Comparison of ENCODE assay signal across 10 cellular contexts in genomic region chr10:116627386-116627933, GRCh38. TPM values are rescaled to one million over a fixed set of nuclear protein-coding genes. Genes with fewer than 3 reads are reported as not detected.
DNase-seq lines count a peak whose midpoint lies in the region; ATAC-seq, FAIRE-seq and TF ChIP-seq lines count a peak whose summit lies in the region.
"Had no signal": no experiment of that assay in that cellular context is flagged by ENCODE, and none has a peak within 500 bp of the region (broad histone marks: within the 10 kb centered on the region; RNA-seq: fewer than 3 reads in every experiment).

No MANE protein-coding gene starts in this region.

- no peaks in the 10 kb centered on the region for H3K9me3 Mint-ChIP-seq in HFFc6
- H3K9me3 Mint-ChIP-seq: activated CD4-positive, alpha-beta T cell treated with anti-CD3 and anti-CD28 coated beads, Interleukin-2, amount 10 ng/mL, durations not matched to agents 7 days and 5 days had no signal

- TF ChIP-seq POLR2A in suprapubic skin (IDR thresholded peaks at IDR 0.05), result no peak

- TF ChIP-seq CTCF in HFFc6 (IDR thresholded peaks at IDR 0.05), result peak; percentile 72
- peak; percentile 17 for TF ChIP-seq CTCF in brain microvascular endothelial cell (IDR thresholded peaks at IDR 0.05; ENCODE audit: low read depth, low read length, missing control alignments)
- TF ChIP-seq CTCF in keratinocyte (optimal IDR thresholded peaks at IDR 0.05 in 1 of 3, IDR thresholded peaks at IDR 0.05 in 1 of 3, conservative IDR thresholded peaks at IDR 0.05 in 1 of 3; ENCODE audit: extremely low read depth in 1 of 3, insufficient read depth in 2 of 3, low read length in 3 of 3), result peak in 2 of 3 experiments; percentile 67 to 71
- TF ChIP-seq CTCF in suprapubic skin (IDR thresholded peaks at IDR 0.05), result no peak

- DNase-seq in HFFc6 (no peak), brain microvascular endothelial cell (no peak), keratinocyte (ENCODE audit: low read depth, low spot score) (no peak), suprapubic skin (ENCODE audit: low spot score in 2 of 2) (no peak), NCI-H1105 (lab: John Stamatoyannopoulos, UW) (no peak), NCI-H1092 (lab: John Stamatoyannopoulos, UW) (no peak)
- DNase-seq: activated CD4-positive, alpha-beta T cell treated with anti-CD3 and anti-CD28 coated beads, Interleukin-2, amount 10 ng/mL, durations not matched to agents 7 days and 5 days; Karpas-422 had no signal

- no peaks in the 10 kb centered on the region for H3K4me1 Mint-ChIP-seq in HFFc6 (ENCODE audit: low read depth)
- H3K4me1 Mint-ChIP-seq: activated CD4-positive, alpha-beta T cell treated with anti-CD3 and anti-CD28 coated beads, Interleukin-2, amount 10 ng/mL, durations not matched to agents 7 days and 5 days had no signal

- H3K9ac ChIP-seq in keratinocyte (ENCODE audit: control insufficient read depth, extremely low read depth, insufficient read depth, low read length), result no peak overlapping the region

- no peak overlapping the region for H2AFZ ChIP-seq in keratinocyte (ENCODE audit: control insufficient read depth, low read length)

- H3K4me3 ChIP-seq in brain microvascular endothelial cell (ENCODE audit: low read depth, low read length) (no peak overlapping the region), keratinocyte (ENCODE audit: control insufficient read depth in 2 of 3, extremely low read depth in 1 of 3, insufficient read depth in 2 of 3, low read depth in 1 of 3, low read length in 3 of 3) (peak overlapping the region in 1 of 3 experiments; percentile 14), suprapubic skin (peak overlapping the region; percentile 16)

- no peaks in the 10 kb centered on the region for H3K27me3 ChIP-seq in brain microvascular endothelial cell (replicated peaks)
- peaks cover 13% of the 10 kb centered on the region for H3K27me3 ChIP-seq in keratinocyte (ENCODE audit: control insufficient read depth, extremely low read depth, insufficient read depth, low read length)
- H3K27me3 ChIP-seq in suprapubic skin, result peaks cover 35% of the 10 kb centered on the region

- dilution Hi-C loops in keratinocyte (cut with MboI; ENCODE audit: extremely low pct_ligation_motif_present, low sequenced_read_pairs), result no loop called here

- H3K79me2 ChIP-seq in keratinocyte (ENCODE audit: control insufficient read depth, insufficient read depth, low read length), result no peaks in the 10 kb centered on the region

- H3K4me2 ChIP-seq in keratinocyte (ENCODE audit: control insufficient read depth, extremely low read depth, insufficient read depth, low read depth, low read length), result no peak overlapping the region

- no peak for TF ChIP-seq EP300 in suprapubic skin (IDR thresholded peaks at IDR 0.05)

- ATAC-seq in GM19328 (IDR thresholded peaks at IDR 0.05; ENCODE audit: unreplicated experiment), result no peak
- ATAC-seq in HG02938 (IDR thresholded peaks at IDR 0.05; ENCODE audit: unreplicated experiment), result no peak

- in situ Hi-C loops in brain microvascular endothelial cell (cut with HindIII; ENCODE audit: low pct_ligation_motif_present, low sequenced_read_pairs), result no loop called here

- peaks cover 17% of the 10 kb centered on the region for H3K27me3 Mint-ChIP-seq in HFFc6 (ENCODE audit: insufficient read depth)

- H3K36me3 Mint-ChIP-seq in HFFc6 (ENCODE audit: low read depth), result no peaks in the 10 kb centered on the region

- H3K27ac ChIP-seq in brain microvascular endothelial cell, result no peak overlapping the region
- H3K27ac ChIP-seq in keratinocyte (ENCODE audit: control insufficient read depth, insufficient read depth, low read length), result no peak overlapping the region
- no peak overlapping the region for H3K27ac ChIP-seq in suprapubic skin

- no peaks in the 10 kb centered on the region for H3K9me3 ChIP-seq in keratinocyte (ENCODE audit: control insufficient read depth, low read depth, low read length)
- H3K9me3 ChIP-seq in suprapubic skin, result no peaks in the 10 kb centered on the region

- H3K36me3 ChIP-seq in brain microvascular endothelial cell (replicated peaks) (no peaks in the 10 kb centered on the region), keratinocyte (ENCODE audit: control insufficient read depth in 2 of 2, extremely low read depth in 1 of 2, insufficient read depth in 2 of 2, low read length in 2 of 2) (no peaks in the 10 kb centered on the region), suprapubic skin (no peaks in the 10 kb centered on the region)

- H3K4me1 ChIP-seq in keratinocyte (ENCODE audit: control insufficient read depth, extremely low read depth, insufficient read depth, low read length) (no peaks in the 10 kb centered on the region), suprapubic skin (peaks cover 6% of the 10 kb centered on the region)

- WGBS in suprapubic skin, result 2% methylated on average over 19 of the region's 49 CpGs

- H3K9me1 ChIP-seq in keratinocyte (ENCODE audit: control insufficient read depth, extremely low read depth, insufficient read depth, low read length), result no peaks in the 10 kb centered on the region

- FAIRE-seq in keratinocyte (lab: Jason Lieb, UNC), result no peak

- no peak overlapping the region for H3K4me3 Mint-ChIP-seq in HFFc6
- H3K4me3 Mint-ChIP-seq: activated CD4-positive, alpha-beta T cell treated with anti-CD3 and anti-CD28 coated beads, Interleukin-2, amount 10 ng/mL, durations not matched to agents 7 days and 5 days had no signal

- H3K27ac Mint-ChIP-seq in HFFc6, result no peak overlapping the region
- H3K27ac Mint-ChIP-seq: activated CD4-positive, alpha-beta T cell treated with anti-CD3 and anti-CD28 coated beads, Interleukin-2, amount 10 ng/mL, durations not matched to agents 7 days and 5 days had no signal

- no peaks in the 10 kb centered on the region for H4K20me1 ChIP-seq in keratinocyte (ENCODE audit: control insufficient read depth, extremely low read depth, insufficient read depth, low read length)

RNA-seq across cellular contexts. Expression of gene PNLIPRP2, which starts 6.7 kb away (rescaled TPM):
- total RNA-seq in HFFc6 (2021; fragmentation: NEBNext Ultra II Directional; extraction: Animal tissue kit (Norgen Biotek cat#: 25700)), result not detected
- not detected in 3 replicates for polyA plus RNA-seq in keratinocyte
- not detected for polyA plus RNA-seq in keratinocyte (2011; ENCODE audit: low read depth)
- not detected in 2 replicates for polyA plus RNA-seq in keratinocyte (2011; cell fraction: cytosol; rRNA removed)
- not detected in 2 replicates for polyA plus RNA-seq in keratinocyte (2011; cell fraction: nucleus; rRNA removed)
- not detected in 2 replicates for polyA plus RNA-seq in keratinocyte (2012; ENCODE audit: low replicate concordance)
- not detected in 3 replicates for polyA minus RNA-seq in keratinocyte
- polyA minus RNA-seq in keratinocyte (2011; cell fraction: cytosol; rRNA and poly(A)+ RNA removed), result not detected
- not detected in 2 replicates for polyA minus RNA-seq in keratinocyte (2011; cell fraction: nucleus; rRNA and poly(A)+ RNA removed)
- total RNA-seq in suprapubic skin, result not detected
- total RNA-seq: activated CD4-positive, alpha-beta T cell treated with anti-CD3 and anti-CD28 coated beads, Interleukin-2, amount 10 ng/mL, durations not matched to agents 7 days and 5 days had no signal

RNA-seq across cellular contexts. Expression of gene PNLIPRP1, which starts 36.7 kb away (rescaled TPM):
- not detected for total RNA-seq in HFFc6 (2021; fragmentation: NEBNext Ultra II Directional; extraction: Animal tissue kit (Norgen Biotek cat#: 25700))
- polyA plus RNA-seq in keratinocyte, result not detected in 3 replicates
- not detected for polyA plus RNA-seq in keratinocyte (2011; ENCODE audit: low read depth)
- polyA plus RNA-seq in keratinocyte (2011; cell fraction: cytosol; rRNA removed), result not detected in 2 replicates
- polyA plus RNA-seq in keratinocyte (2011; cell fraction: nucleus; rRNA removed), result not detected in 2 replicates
- polyA plus RNA-seq in keratinocyte (2012; ENCODE audit: low replicate concordance), result not detected in 2 replicates
- not detected in 3 replicates for polyA minus RNA-seq in keratinocyte
- polyA minus RNA-seq in keratinocyte (2011; cell fraction: cytosol; rRNA and poly(A)+ RNA removed), result not detected
- not detected in 2 replicates for polyA minus RNA-seq in keratinocyte (2011; cell fraction: nucleus; rRNA and poly(A)+ RNA removed)
- not detected for total RNA-seq in suprapubic skin
- total RNA-seq: activated CD4-positive, alpha-beta T cell treated with anti-CD3 and anti-CD28 coated beads, Interleukin-2, amount 10 ng/mL, durations not matched to agents 7 days and 5 days had no signal

Comparison
In these comparisons a context has a peak if more than half of its experiments do, and no peak if none do; other contexts are left out.
1. CTCF ChIP-seq: peak in HFFc6 (single experiment), brain microvascular endothelial cell (single experiment) and keratinocyte (2 of 3); none in suprapubic skin (0 of 2).